11 cellular contexts compared by ENCODE assay signal in genomic region chr17:62660629-62661118, GRCh38.
"Had no signal": no experiment of that assay in that cellular context is flagged by ENCODE, and none has a peak within 500 bp of the region (broad histone marks: within the 10 kb centered on the region; RNA-seq: fewer than 3 reads in every experiment).

No MANE protein-coding gene starts in this region.

- DNase-seq: GM23248, GOT3, H7, H9, HCEC 1CT, HFFc6 had no signal

- H3K9me3 ChIP-seq: HAP-1 had no signal

- H3K4me3 ChIP-seq: GM23248, GM23338, HAP-1 had no signal

- H3K36me3 ChIP-seq: HAP-1 had no signal

- H3K4me2 ChIP-seq: GM23338 had no signal

- FAIRE-seq: H1, H54 had no signal

- H3K9ac ChIP-seq: GM23248 had no signal

- ATAC-seq: GM23338, HCT116 had no signal

- H3K4me1 ChIP-seq: HAP-1 had no signal

- H3K27ac ChIP-seq: GM23248 had no signal

- H2AFZ ChIP-seq: GM23248, GM23338 had no signal
